In the genomic region with DNA sequence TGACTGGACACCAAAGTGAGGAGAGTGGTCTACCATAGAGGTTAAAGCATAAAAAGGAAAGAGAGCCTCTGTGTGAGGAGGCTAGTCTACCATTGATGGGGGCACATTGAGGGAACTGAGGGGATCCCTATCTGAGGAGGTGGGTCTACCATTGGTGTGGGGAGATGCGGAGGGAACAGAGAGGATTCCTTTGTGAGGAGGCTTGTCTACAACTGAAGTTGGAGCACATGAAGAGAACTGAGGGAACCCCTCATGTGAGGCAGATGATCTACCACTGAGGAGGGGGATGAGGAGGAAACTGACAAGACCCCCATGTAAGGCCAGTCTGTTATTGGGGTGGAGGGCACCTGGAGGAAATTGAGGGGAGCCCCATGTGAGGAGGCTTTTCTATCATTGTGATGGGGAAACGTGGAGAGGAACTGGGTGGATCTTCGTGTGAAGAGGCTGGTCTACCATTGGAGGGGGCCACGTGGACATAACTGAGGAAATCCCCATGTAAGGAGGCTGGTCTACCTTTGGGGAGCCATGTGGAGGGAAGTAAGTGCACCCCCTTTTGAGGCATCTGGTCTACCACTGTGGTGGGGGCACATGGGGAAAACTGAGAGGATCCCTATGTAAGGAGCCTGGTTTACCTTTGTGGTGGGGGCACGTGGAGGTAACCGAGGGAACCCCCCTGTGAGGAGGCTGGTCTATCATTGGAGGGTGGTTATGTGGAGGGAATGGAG, we compare ENCODE assay signal across 1 cellular context.
TF ChIP-seq lines count a peak whose summit lies in the region.

No MANE protein-coding gene starts in this region.

TF ChIP-seq in HEK293T, 16 proteins besides CTCF, POLR2A, EP300 and RAD21:
- TF ChIP-seq NFRKB (IDR thresholded peaks at IDR 0.05), result no peak
- TF ChIP-seq FOXM1 (IDR thresholded peaks at IDR 0.05; ENCODE audit: borderline replicate concordance), result no peak
- TF ChIP-seq SP1 (IDR thresholded peaks at IDR 0.05), result no peak
- no peak for TF ChIP-seq FOXA1 (IDR thresholded peaks at IDR 0.05)
- TF ChIP-seq HDGF (IDR thresholded peaks at IDR 0.05; ENCODE audit: borderline replicate concordance), result no peak
- no peak for TF ChIP-seq SUZ12 (IDR thresholded peaks at IDR 0.05)
- no peak for TF ChIP-seq L3MBTL2 (conservative IDR thresholded peaks at IDR 0.05)
- TF ChIP-seq CTBP1 (IDR thresholded peaks at IDR 0.05; ENCODE audit: borderline replicate concordance), result no peak
- TF ChIP-seq ARNT (IDR thresholded peaks at IDR 0.05), result no peak
- TF ChIP-seq ZNF384 (IDR thresholded peaks at IDR 0.05), result no peak
- no peak for TF ChIP-seq LEF1 (IDR thresholded peaks at IDR 0.05; ENCODE audit: borderline replicate concordance)
- TF ChIP-seq TARDBP (IDR thresholded peaks at IDR 0.05), result no peak
- TF ChIP-seq FOXK2 (IDR thresholded peaks at IDR 0.05), result no peak
- no peak for TF ChIP-seq BHLHE40 (IDR thresholded peaks at IDR 0.05; ENCODE audit: borderline replicate concordance)
- no peak for TF ChIP-seq PKNOX1 (IDR thresholded peaks at IDR 0.05)
- no peak for TF ChIP-seq ELF4 (IDR thresholded peaks at IDR 0.05)
